In the genomic region with DNA sequence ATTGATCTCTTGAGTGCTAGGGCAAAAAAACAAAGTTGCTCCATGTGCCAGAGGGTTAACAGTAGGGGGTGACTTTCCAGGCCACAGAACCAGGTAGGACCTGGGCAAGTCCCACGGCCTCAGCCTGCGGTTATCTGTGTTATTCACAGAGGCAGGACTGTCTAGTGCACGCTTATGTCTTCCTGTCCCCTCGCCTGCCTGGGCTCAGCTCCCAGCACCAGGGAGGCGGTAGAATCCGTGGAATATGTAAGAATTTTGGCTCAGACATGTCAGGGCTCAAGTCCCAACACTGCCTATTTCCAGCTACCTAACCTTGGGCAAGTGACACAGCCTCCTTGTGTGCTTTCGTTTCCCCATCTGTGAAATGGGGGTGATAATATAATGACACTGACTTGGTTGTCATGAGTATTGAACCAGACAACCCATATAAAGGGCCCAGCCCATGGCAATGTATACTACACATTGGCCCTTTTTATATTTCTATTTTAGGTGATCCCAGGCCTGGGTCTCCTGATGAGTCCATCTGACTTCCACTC, we compare ENCODE assay signal across 24 cellular contexts. TPM values are rescaled to one million over a fixed set of nuclear protein-coding genes. Genes with fewer than 3 reads are reported as not detected.
DNase-seq lines count a peak whose midpoint lies in the region; ATAC-seq, FAIRE-seq and TF ChIP-seq lines count a peak whose summit lies in the region.
"Had no signal": no experiment of that assay in that cellular context is flagged by ENCODE, and none has a peak within 500 bp of the region (broad histone marks: within the 10 kb centered on the region; RNA-seq: fewer than 3 reads in every experiment).

No MANE protein-coding gene starts in this region.

- CTCF ChIA-PET in GM12878 (lab: Yijun Ruan, JAX) = interaction anchor here (1.9 to 5.7 kb wide), 3 partner anchors 35 to 343 kb away, joined by 4 to 21 read pairs (median 15); partner anchors contain the start of genes HTD2 and RPP14

- no peaks in the 10 kb centered on the region for H3K36me3 ChIP-seq in GM12878 (ENCODE audit: control insufficient read depth in 2 of 2, insufficient read depth in 2 of 2, low read length in 1 of 2)
- no peaks in the 10 kb centered on the region for H3K36me3 ChIP-seq in trophoblast cell (ENCODE audit: control insufficient read depth in 1 of 2, insufficient read depth in 2 of 2, low read length in 2 of 2)
- H3K36me3 ChIP-seq in gastrocnemius medialis = no peaks in the 10 kb centered on the region
- H3K36me3 ChIP-seq: MG63 had no signal

- H3K9ac ChIP-seq in GM12878 (ENCODE audit: control insufficient read depth, insufficient read depth, low read length) (no peak overlapping the region), trophoblast cell (ENCODE audit: low read length) (no peak overlapping the region)
- H3K9ac ChIP-seq: KMS-11 had no signal

- POLR2A ChIA-PET in GM12878 (lab: Charles Lee) = no interaction called here

- no peak overlapping the region for H3K14ac ChIP-seq in trophoblast cell (ENCODE audit: low read length)

- RAD21 ChIA-PET in GM12878 (lab: Charles Lee; ENCODE audit: unreplicated experiment) = interaction anchor here (1.0 to 2.9 kb wide), 4 partner anchors 10 to 224 kb away, joined by 3 to 11 read pairs (median 4); no protein-coding TSS in a partner anchor

- no peak for TF ChIP-seq POLR2A in GM12878 (IDR thresholded peaks at IDR 0.05; ENCODE audit: low read depth, low read length)
- no peak for TF ChIP-seq POLR2A in gastrocnemius medialis (IDR thresholded peaks at IDR 0.05)

- H2BK12ac ChIP-seq in trophoblast cell (ENCODE audit: low read length) = peak overlapping the region; percentile 56

- TF ChIP-seq RAD21 in GM12878 (IDR thresholded peaks at IDR 0.05; ENCODE audit: insufficient read depth, low read depth, low read length) = no peak

- H2AFZ ChIP-seq in GM12878 (ENCODE audit: control insufficient read depth, low read depth, low read length) = no peak overlapping the region
- H2AFZ ChIP-seq in trophoblast cell (ENCODE audit: insufficient read depth, low read length, poor library complexity) = no peak overlapping the region
- H2AFZ ChIP-seq: GM23338 had no signal

- H3K79me2 ChIP-seq in GM12878 (ENCODE audit: control insufficient read depth, insufficient read depth, low read length) (no peaks in the 10 kb centered on the region), trophoblast cell (ENCODE audit: control insufficient read depth, insufficient read depth, low read length, poor library complexity) (no peaks in the 10 kb centered on the region)

- WGBS in GM12878 (ENCODE audit: insufficient coverage, insufficient replicate concordance, low lambda C conversion rate, missing lambda C conversion rate) = 9% methylated on average over 7 of the region's 7 CpGs
- no CpG with 5 or more reads among the region's 7 CpGs for WGBS in trophoblast cell (ENCODE audit: extremely low coverage, insufficient coverage, insufficient read length)

- H4K8ac ChIP-seq in trophoblast cell (ENCODE audit: low read depth, low read length) = no peak overlapping the region

- peak overlapping the region; percentile 54 for H4K91ac ChIP-seq in trophoblast cell (ENCODE audit: low read depth, low read length)

- no peak overlapping the region for H3K4me2 ChIP-seq in GM12878 (ENCODE audit: control insufficient read depth, insufficient read depth)
- H3K4me2 ChIP-seq in trophoblast cell (ENCODE audit: low read length) = no peak overlapping the region
- H3K4me2 ChIP-seq: GM23338, KMS-11 had no signal

- ATAC-seq in Right ventricle myocardium superior (ENCODE audit: poor library complexity) = no peak
- ATAC-seq in left cardiac atrium = no peak
- ATAC-seq in GM12878 = peak; percentile 32; the same call in 2 of the 3 replicates
- peak; percentile 7 for ATAC-seq in esophagus mucosa
- ATAC-seq in GM18907 (IDR thresholded peaks at IDR 0.05; ENCODE audit: unreplicated experiment) = no peak
- no peak for ATAC-seq in gastrocnemius medialis
- ATAC-seq: GM23338, PC-3, Right ventricle myocardium inferior had no signal

- intact Hi-C loops in Right ventricle myocardium superior (cut with DNase I) = no loop called here
- intact Hi-C loops in left cardiac atrium (cut with DNase I) = no loop called here
- intact Hi-C loops in GM12878 (cut with micrococcal nuclease; ENCODE audit: unreplicated experiment) = loop anchor here (5.0 kb wide), 1 partner anchor 213 kb away; no protein-coding TSS in a partner anchor
- intact Hi-C loops in gastrocnemius medialis (cut with DNase I; ENCODE audit: low total_unique reads) = no loop called here

- H3K27me3 ChIP-seq in GM12878 (replicated peaks in 1 of 2; ENCODE audit: control insufficient read depth in 2 of 2, insufficient read depth in 2 of 2, low read length in 1 of 2) (no peaks in the 10 kb centered on the region), trophoblast cell (ENCODE audit: insufficient read depth, low read length) (no peaks in the 10 kb centered on the region), gastrocnemius medialis (no peaks in the 10 kb centered on the region)
- H3K27me3 ChIP-seq: MG63 had no signal

- peaks cover 8% of the 10 kb centered on the region for H3K4me1 ChIP-seq in GM12878 (ENCODE audit: control insufficient read depth, insufficient read depth, low read length)
- H3K4me1 ChIP-seq in trophoblast cell (ENCODE audit: control insufficient read depth in 1 of 2, insufficient read depth in 2 of 2, low read length in 2 of 2) = peaks cover 11 to 21% of the 10 kb centered on the region in 2 experiments
- H3K4me1 ChIP-seq in gastrocnemius medialis = peaks cover 3 to 8% of the 10 kb centered on the region in 2 donors

- H3K9me3 ChIP-seq in GM12878 (replicated peaks; ENCODE audit: control insufficient read depth, insufficient read depth, low read length) = no peaks in the 10 kb centered on the region
- H3K9me3 ChIP-seq in trophoblast cell (ENCODE audit: insufficient read depth, low read depth, low read length) = no peaks in the 10 kb centered on the region
- no peaks in the 10 kb centered on the region for H3K9me3 ChIP-seq in gastrocnemius medialis
- H3K9me3 ChIP-seq: MG63 had no signal

- no peak for TF ChIP-seq EP300 in GM12878 (IDR thresholded peaks at IDR 0.05; ENCODE audit: borderline replicate concordance in 1 of 2, control insufficient read depth in 1 of 2, low read depth in 2 of 2, low read length in 2 of 2)

- H3K4me3 ChIP-seq in GM12878 (no peak overlapping the region), trophoblast cell (ENCODE audit: low read depth, low read length) (peak overlapping the region; percentile 1), gastrocnemius medialis (no peak overlapping the region)
- H3K4me3 ChIP-seq: GM23338, MG63, SK-N-MC had no signal

- SMC1A ChIA-PET in GM12878 (lab: Charles Lee; ENCODE audit: uncharacterized antibody, unreplicated experiment) = interaction anchor here (0.6 to 3.1 kb wide), 2 partner anchors 203 to 566 kb away, joined by 3 to 19 read pairs; no protein-coding TSS in a partner anchor

- no peaks in the 10 kb centered on the region for H4K20me1 ChIP-seq in GM12878 (ENCODE audit: control insufficient read depth, insufficient read depth)

- FAIRE-seq in GM12878 (lab: Jason Lieb, UNC) = no peak
- FAIRE-seq: D721Med, GM12891 had no signal

- no TSS peak for BruUV-seq in GM12878 (replicated peaks; lab: Mats Ljungman, UMichigan)

- peak overlapping the region; percentile 41 for H2BK120ac ChIP-seq in trophoblast cell (ENCODE audit: insufficient read depth, low read length, poor library complexity)

- TF ChIP-seq CTCF in GM12878 (IDR thresholded peaks at IDR 0.05 in 2 of 3, conservative IDR thresholded peaks at IDR 0.05 in 1 of 3; ENCODE audit: control insufficient read depth in 2 of 3, extremely low read depth in 1 of 3, insufficient read depth in 1 of 3, low read depth in 3 of 3, low read length in 3 of 3) = no peak
- TF ChIP-seq CTCF in gastrocnemius medialis (IDR thresholded peaks at IDR 0.05 in 4 of 5, conservative IDR thresholded peaks at IDR 0.05 in 1 of 5) = no peak

- H3K79me1 ChIP-seq in trophoblast cell (ENCODE audit: low read length) = peaks cover 18% of the 10 kb centered on the region

- H2BK5ac ChIP-seq in trophoblast cell (ENCODE audit: low read depth, low read length, poor library complexity) = no peak overlapping the region

- no peak overlapping the region for H2AK5ac ChIP-seq in trophoblast cell (ENCODE audit: low read length)

- no peak overlapping the region for H3K4ac ChIP-seq in trophoblast cell (ENCODE audit: low read depth, low read length)

- peak overlapping the region; percentile 21 for H3K18ac ChIP-seq in trophoblast cell (ENCODE audit: low read length)

- H3K23ac ChIP-seq in trophoblast cell (ENCODE audit: low read length) = no peak overlapping the region

- H3K27ac ChIP-seq in GM12878 (ENCODE audit: control insufficient read depth, insufficient read depth) = no peak overlapping the region
- no peak overlapping the region for H3K27ac ChIP-seq in trophoblast cell (ENCODE audit: low read depth, low read length)
- no peak overlapping the region for H3K27ac ChIP-seq in gastrocnemius medialis
- H3K27ac ChIP-seq: KMS-11, SK-N-MC had no signal

- in situ Hi-C loops in GM12878 (cut with MboI) = no loop called here
- in situ Hi-C loops in gastrocnemius medialis (cut with MboI; ENCODE audit: low sequenced_read_pairs in 4 of 4) = no loop called here

- H4K12ac ChIP-seq in trophoblast cell (ENCODE audit: low read depth, low read length) = peak overlapping the region; percentile 50

- peak; percentile 14 for DNase-seq in Right ventricle myocardium superior
- no peak for DNase-seq in left cardiac atrium
- no peak for DNase-seq in GM12878 (ENCODE audit: low read depth, low spot score)
- no peak for DNase-seq in trophoblast cell
- no peak for DNase-seq in NCI-H446 treated with DMSO at 0.1 percent for 48 hours (lab: John Stamatoyannopoulos, UW)
- DNase-seq in gastrocnemius medialis = no peak
- DNase-seq: 8988T; CD8-positive, alpha-beta memory T cell; DMS79; MG63; NCI-H1105; NCI-H1694 treated with DMSO at 0.1 percent for 48 hours; NCI-H345; NCI-H69; NK-92 treated with Interleukin-12 subunit alpha and Interleukin-12 subunit beta, amount 100 ng/mL, for 24 hours; PC-3 had no signal

RNA-seq across cellular contexts. Expression of gene FLNB, which starts 44.3 kb away (rescaled TPM):
- total RNA-seq in Right ventricle myocardium superior (30.0 TPM), left cardiac atrium (10 to 100 TPM; 28.0 to 94.4 TPM), GM12878 (2014; rRNA removed) (41.3 and 44.1 TPM in 2 replicates), GM12878 (2014; rRNA removed; fragmentation: Illumina TruSeq; extraction: Trizol) (28.7 and 29.8 TPM in 2 replicates), GM12878 (2021) (51.8 and 58.1 TPM in 2 replicates), esophagus mucosa (124 TPM), gastrocnemius medialis (10 to 100 TPM; 10.9 to 21.5 (median 12.0) TPM)
- 317 and 324 TPM in 2 replicates for total RNA-seq in GM12878 (2013; cell fraction: nucleolus; rRNA removed)
- polyA plus RNA-seq in GM12878 (2011; ENCODE audit: low read depth) = 21.1 TPM
- polyA plus RNA-seq in GM12878 (2011; rRNA removed) (29.9 and 40.9 TPM in 2 replicates), GM12878 (2014; fragmentation: Illumina TruSeq; extraction: Trizol) (32.3 and 33.1 TPM in 2 replicates), GM12878 (2014; fragmentation: Nextera tagmentation; extraction: Ambion mirVana) (10 to 100 TPM; 13.6 to 15.8 TPM), GM12878 (2014; rRNA removed) (22.9 and 26.4 TPM in 2 replicates), GM12878 (2016; fragmentation: Nextera tagmentation; extraction: Ambion mirVana) (10 to 100 TPM; 18.9 to 20.3 TPM)
- 58.3 and 60.6 TPM in 2 replicates for polyA plus RNA-seq in GM12878 (2011; cell fraction: cytosol; rRNA removed)
- polyA plus RNA-seq in GM12878 (2011; cell fraction: nucleus; rRNA removed) = 205 and 415 TPM in 2 replicates
- 28.7 and 30.9 TPM in 2 replicates for polyA plus RNA-seq in GM12878 (2012)
- 153 and 195 TPM in 2 replicates for polyA minus RNA-seq in GM12878 (2011; rRNA and poly(A)+ RNA removed)
- 90.3 and 94.3 TPM in 2 replicates for polyA minus RNA-seq in GM12878 (2011; cell fraction: cytosol; rRNA and poly(A)+ RNA removed)
- 105 and 299 TPM in 2 replicates for polyA minus RNA-seq in GM12878 (2011; cell fraction: nucleus; rRNA and poly(A)+ RNA removed)
- polyA plus RNA-seq in trophoblast cell (2013) = 139 and 141 TPM in 2 replicates

Comparison
In these comparisons a context has a peak if more than half of its experiments do, and no peak if none do; other contexts are left out.
1. ATAC-seq: peak in GM12878 (single experiment) and esophagus mucosa (single experiment); none in Right ventricle myocardium superior (single experiment), left cardiac atrium (0 of 2), GM18907 (single experiment) and gastrocnemius medialis (0 of 2).